Comparison of ENCODE assay signal across 8 cellular contexts in the genomic region with DNA sequence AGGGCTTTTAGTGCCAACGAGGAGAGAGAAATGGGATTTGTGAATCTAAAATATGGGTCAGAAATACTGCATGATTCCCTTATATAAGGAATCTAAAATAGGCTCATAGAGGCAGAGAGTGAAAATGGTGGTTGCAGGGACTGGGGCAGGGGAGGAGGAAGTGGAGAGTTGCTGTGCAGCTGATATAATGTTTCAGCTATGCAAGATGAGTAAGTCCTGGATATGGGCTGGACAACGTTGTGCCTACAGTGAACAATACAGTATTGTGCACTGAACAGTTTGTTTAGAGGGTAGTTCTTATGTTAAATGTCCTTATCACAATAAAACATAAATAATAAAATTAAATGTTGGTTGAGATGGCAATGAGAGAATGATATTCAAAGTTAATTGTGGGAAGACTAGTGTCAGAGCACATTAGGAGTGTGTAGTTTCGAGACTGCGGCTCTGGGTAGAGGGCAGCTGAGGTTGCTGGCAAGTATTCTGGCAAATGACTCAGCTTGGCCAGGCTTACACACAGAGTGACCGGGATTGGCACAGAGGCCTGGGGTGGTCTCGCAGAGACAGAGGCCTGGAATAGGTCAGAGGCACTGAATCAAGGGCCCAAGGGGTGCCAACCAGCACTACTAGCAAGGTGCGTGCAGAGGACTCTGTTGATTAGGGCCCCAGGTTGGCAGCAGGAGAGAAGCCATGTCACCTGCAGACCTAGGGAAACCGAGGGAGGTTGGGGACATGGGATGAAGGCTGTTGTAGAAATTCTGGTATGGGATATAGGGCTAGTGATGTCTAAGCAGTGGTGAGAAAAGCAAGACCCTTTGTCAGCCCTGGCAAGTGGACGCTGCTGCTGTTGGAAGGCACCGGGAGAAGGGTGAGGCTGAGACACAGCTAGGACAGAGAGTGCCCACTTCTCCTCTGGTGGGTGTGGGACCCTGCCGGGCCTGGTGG. TPM values are rescaled to one million over a fixed set of nuclear protein-coding genes. Genes with fewer than 3 reads are reported as not detected.
A peak's percentile ranks its signal among the peaks of the same experiment; 100 is the strongest.
DNase-seq lines count a peak whose midpoint lies in the region; ATAC-seq and TF ChIP-seq lines count a peak whose summit lies in the region.

No MANE protein-coding gene starts in this region.

- WGBS in tibial nerve, 2 donors, result 35 to 42% methylated on average over 11 of the region's 11 CpGs

- no peaks in the 10 kb centered on the region for H3K4me1 Mint-ChIP-seq in T-helper 17 cell

- ATAC-seq in GM18873 (IDR thresholded peaks at IDR 0.05; ENCODE audit: low FRiP score, unreplicated experiment) (peak; percentile 60), HG03520 (IDR thresholded peaks at IDR 0.05; ENCODE audit: unreplicated experiment) (peak; percentile 59), T-helper 17 cell (no peak), HG03175 (IDR thresholded peaks at IDR 0.05; ENCODE audit: unreplicated experiment) (no peak)

- H3K4me1 ChIP-seq in tibial nerve, result peaks cover 0 to 87% (median 54%) of the 10 kb centered on the region in 4 donors

- H3K4me3 ChIP-seq in kidney epithelial cell (ENCODE audit: low read depth, low read length) (no peak overlapping the region), tibial nerve (no peak overlapping the region)

- peak; percentile 89 for DNase-seq in astrocyte of the hippocampus (ENCODE audit: low read depth, low spot score)
- peak; percentile 69 for DNase-seq in kidney epithelial cell (ENCODE audit: low read depth)
- no peak for DNase-seq in tibial nerve (ENCODE audit: low spot score in 2 of 2)
- DNase-seq in activated CD4-positive, alpha-beta T cell treated with anti-CD3 and anti-CD28 coated beads for 4 hours, result no peak
- no peak for DNase-seq in T-helper 17 cell

- H3K27me3 Mint-ChIP-seq in T-helper 17 cell, result peaks cover 22% of the 10 kb centered on the region

- H3K27ac Mint-ChIP-seq in T-helper 17 cell, result no peak overlapping the region

- H3K9me3 ChIP-seq in tibial nerve, result no peaks in the 10 kb centered on the region
- H3K9me3 ChIP-seq in T-helper 17 cell (ENCODE audit: control insufficient read depth, low read length, poor library complexity, severe bottlenecking), result no peaks in the 10 kb centered on the region

- no peaks in the 10 kb centered on the region for H3K36me3 ChIP-seq in kidney epithelial cell (ENCODE audit: control insufficient read depth, insufficient read depth, low read length)
- H3K36me3 ChIP-seq in tibial nerve, result peaks cover 0 to 66% (median 14%) of the 10 kb centered on the region in 3 donors

- peak in 1 of 2 donors; percentile 6 for TF ChIP-seq EP300 in tibial nerve (IDR thresholded peaks at IDR 0.05)

- no peak overlapping the region for H3K4me3 Mint-ChIP-seq in T-helper 17 cell

- no peaks in the 10 kb centered on the region for H3K36me3 Mint-ChIP-seq in T-helper 17 cell (ENCODE audit: low read depth)

- TF ChIP-seq POLR2A in tibial nerve (IDR thresholded peaks at IDR 0.05), result no peak

- H3K27me3 ChIP-seq in kidney epithelial cell (ENCODE audit: control insufficient read depth, insufficient read depth, low read length), result no peaks in the 10 kb centered on the region
- no peaks in the 10 kb centered on the region for H3K27me3 ChIP-seq in tibial nerve

- peak overlapping the region; percentile 86 to 97 (median 92) for H3K27ac ChIP-seq in tibial nerve

- no peak for TF ChIP-seq CTCF in kidney epithelial cell (IDR thresholded peaks at IDR 0.05; ENCODE audit: insufficient read depth, low read length, poor library complexity, severe bottlenecking)
- TF ChIP-seq CTCF in tibial nerve (IDR thresholded peaks at IDR 0.05), result no peak

RNA-seq across cellular contexts. Expression of a gene that starts 2.8 kb away (rescaled TPM):
- total RNA-seq in kidney epithelial cell, result 19.8 and 21.9 TPM in 2 replicates
- 1,000 to 10,000 TPM in 1 of 4 donors, 100 to 1,000 TPM in 3; 530 to 1,439 (median 798) TPM for total RNA-seq in tibial nerve
- 1 to 10 TPM in 1 of 2 donors, under 1 TPM in 1; 0.27 to 1.4 TPM for total RNA-seq in T-helper 17 cell

RNA-seq across cellular contexts. Expression of a gene that starts 19.3 kb away (rescaled TPM):
- total RNA-seq in kidney epithelial cell, result 21.6 and 30.0 TPM in 2 replicates
- 10 to 100 TPM; 23.4 to 30.2 (median 26.0) TPM for total RNA-seq in tibial nerve
- total RNA-seq in T-helper 17 cell, result 10 to 100 TPM; 12.1 to 12.5 TPM

RNA-seq across cellular contexts. Expression of a gene that starts 21.8 kb away (rescaled TPM):
- total RNA-seq in kidney epithelial cell, result 67.6 and 72.0 TPM in 2 replicates
- 100 to 1,000 TPM; 153 to 275 (median 185) TPM for total RNA-seq in tibial nerve
- 1 to 10 TPM; 1.5 to 2.9 TPM for total RNA-seq in T-helper 17 cell

Comparison
In these comparisons a context has a peak if more than half of its experiments do, and no peak if none do; other contexts are left out.
1. ATAC-seq: peak in GM18873 (single experiment) and HG03520 (single experiment); none in T-helper 17 cell (single experiment) and HG03175 (single experiment).
2. DNase-seq: peak in astrocyte of the hippocampus (single experiment) and kidney epithelial cell (single experiment); none in tibial nerve (0 of 2), activated CD4-positive, alpha-beta T cell treated with anti-CD3 and anti-CD28 coated beads for 4 hours (0 of 2) and T-helper 17 cell (0 of 3).
3. RNA of a gene that starts 2.8 kb away (total RNA-seq): 530 to 1,439 TPM in tibial nerve; 19.8 to 21.9 TPM in kidney epithelial cell and 0.27 to 1.4 TPM in T-helper 17 cell; every median in the first group is over 10 times any median in the second.
4. RNA of a gene that starts 21.8 kb away (total RNA-seq): 153 to 275 TPM in tibial nerve and 67.6 to 72.0 TPM in kidney epithelial cell; 1.5 to 2.9 TPM in T-helper 17 cell; every median in the first group is over 10 times any median in the second.